8 cellular contexts compared by ENCODE assay signal in genomic region chr2:189581354-189582139, GRCh38. TPM values are rescaled to one million over a fixed set of nuclear protein-coding genes. Genes with fewer than 3 reads are reported as not detected.
DNase-seq lines count a peak whose midpoint lies in the region; ATAC-seq and TF ChIP-seq lines count a peak whose summit lies in the region.

No MANE protein-coding gene starts in this region.

- H3K9ac ChIP-seq in duodenal mucosa (ENCODE audit: low read depth in 1 of 2, low read length in 2 of 2) (peak overlapping the region; percentile 53 to 96), mesendoderm (ENCODE audit: low read length) (no peak overlapping the region)

- peak; percentile 5 for ATAC-seq in upper lobe of right lung
- ATAC-seq in HG03442 (IDR thresholded peaks at IDR 0.05; ENCODE audit: unreplicated experiment), result no peak

- no peak overlapping the region for H2BK120ac ChIP-seq in mesendoderm (ENCODE audit: low read depth, low read length)

- H3K36me3 ChIP-seq in Peyer's patch (no peaks in the 10 kb centered on the region), duodenal mucosa (ENCODE audit: control insufficient read depth in 1 of 2, insufficient read depth in 2 of 2, low read length in 2 of 2) (peaks cover 3 to 5% of the 10 kb centered on the region in 2 donors), mesendoderm (ENCODE audit: control insufficient read depth, insufficient read depth, low read length) (no peaks in the 10 kb centered on the region), upper lobe of right lung (peaks cover 14% of the 10 kb centered on the region)

- peak overlapping the region; percentile 76 to 94 (median 88) for H3K27ac ChIP-seq in Peyer's patch
- peak overlapping the region; percentile 83 for H3K27ac ChIP-seq in duodenal mucosa (ENCODE audit: low read depth, low read length)
- no peak overlapping the region for H3K27ac ChIP-seq in mesendoderm (ENCODE audit: low read depth, low read length)
- peak overlapping the region; percentile 94 for H3K27ac ChIP-seq in upper lobe of right lung

- no peak for TF ChIP-seq POLR2A in Peyer's patch (IDR thresholded peaks at IDR 0.05)

- H3K79me1 ChIP-seq in mesendoderm (ENCODE audit: low read length), result no peaks in the 10 kb centered on the region

- H3K27me3 ChIP-seq in Peyer's patch (no peaks in the 10 kb centered on the region), duodenal mucosa (ENCODE audit: control insufficient read depth in 1 of 2, insufficient read depth in 2 of 2, low read length in 2 of 2) (no peaks in the 10 kb centered on the region), mesendoderm (ENCODE audit: insufficient read depth, low read length, poor library complexity) (peaks cover 19% of the 10 kb centered on the region), upper lobe of right lung (no peaks in the 10 kb centered on the region)

- no peak overlapping the region for H4K5ac ChIP-seq in mesendoderm (ENCODE audit: low read length)

- no peaks in the 10 kb centered on the region for H3K79me2 ChIP-seq in mesendoderm (ENCODE audit: control insufficient read depth, insufficient read depth, low read length)

- H4K8ac ChIP-seq in mesendoderm (ENCODE audit: low read depth, low read length), result no peak overlapping the region

- H3K4me2 ChIP-seq in mesendoderm (ENCODE audit: low read length), result peak overlapping the region; percentile 75

- H3K9me3 ChIP-seq in Peyer's patch, result no peaks in the 10 kb centered on the region
- no peaks in the 10 kb centered on the region for H3K9me3 ChIP-seq in duodenal mucosa (ENCODE audit: control insufficient read depth in 1 of 2, low read length in 2 of 2)
- no peaks in the 10 kb centered on the region for H3K9me3 ChIP-seq in upper lobe of right lung

- peaks cover 0 to 19% (median 0%) of the 10 kb centered on the region in 4 donors for H3K4me1 ChIP-seq in Peyer's patch
- H3K4me1 ChIP-seq in duodenal mucosa (ENCODE audit: control insufficient read depth in 1 of 2, insufficient read depth in 2 of 2, low read length in 2 of 2), result peaks cover 27 to 28% of the 10 kb centered on the region in 2 donors
- H3K4me1 ChIP-seq in mesendoderm (ENCODE audit: control insufficient read depth, low read depth, low read length), result peaks cover 5% of the 10 kb centered on the region
- peaks cover 5% of the 10 kb centered on the region for H3K4me1 ChIP-seq in upper lobe of right lung

- no peak overlapping the region for H3K4ac ChIP-seq in mesendoderm (ENCODE audit: low read depth, low read length)

- peak; percentile 11 for DNase-seq in activated CD4-positive, alpha-beta T cell treated with anti-CD3 and anti-CD28 coated beads for 48 hours
- no peak for DNase-seq in activated CD4-positive, alpha-beta T cell treated with anti-CD3 and anti-CD28 coated beads for 1 hour
- DNase-seq in Peyer's patch (peak in 2 of 3 donors; percentile 53 to 61), mesendoderm (peak; percentile 68), upper lobe of right lung (no peak), NCI-H187 treated with DMSO at 0.1 percent for 48 hours (lab: John Stamatoyannopoulos, UW) (no peak)

- H3K18ac ChIP-seq in mesendoderm (ENCODE audit: low read length), result no peak overlapping the region

- no peak overlapping the region for H3K56ac ChIP-seq in mesendoderm (ENCODE audit: low read length)

- H2AK5ac ChIP-seq in mesendoderm (ENCODE audit: low read length), result no peak overlapping the region

- H3K23ac ChIP-seq in mesendoderm (ENCODE audit: low read length), result no peak overlapping the region

- H3K4me3 ChIP-seq in Peyer's patch (peak overlapping the region; percentile 51 to 71 (median 62)), duodenal mucosa (ENCODE audit: low read depth in 1 of 2, low read length in 2 of 2) (peak overlapping the region; percentile 92 to 96), mesendoderm (ENCODE audit: low read length) (no peak overlapping the region), upper lobe of right lung (peak overlapping the region; percentile 72)

- no peak for TF ChIP-seq CTCF in Peyer's patch (IDR thresholded peaks at IDR 0.05)
- no peak for TF ChIP-seq CTCF in upper lobe of right lung (IDR thresholded peaks at IDR 0.05)

- no peak overlapping the region for H2BK5ac ChIP-seq in mesendoderm (ENCODE audit: low read length)

- no peak overlapping the region for H2BK15ac ChIP-seq in mesendoderm (replicated peaks; ENCODE audit: low read depth)

- intact Hi-C loops in upper lobe of right lung (cut with DNase I), result no loop called here

- no CpG with 5 or more reads among the region's 22 CpGs for WGBS in mesendoderm (ENCODE audit: extremely low coverage, insufficient coverage, low lambda C conversion rate)

RNA-seq across cellular contexts. Expression of gene SLC40A1, which starts 1.0 kb away (rescaled TPM):
- total RNA-seq in Peyer's patch (100 to 1,000 TPM in 3 of 4 donors, 10 to 100 TPM in 1; 69.8 to 208 (median 149) TPM), upper lobe of right lung (169 TPM)
- polyA plus RNA-seq in mesendoderm (2013, experiment 1 of 2), result 0.06 TPM
- 0.08 TPM for polyA plus RNA-seq in mesendoderm (2013, experiment 2 of 2)

Comparison
In these comparisons a context has a peak if more than half of its experiments do, and no peak if none do; other contexts are left out.
1. DNase-seq: peak in activated CD4-positive, alpha-beta T cell treated with anti-CD3 and anti-CD28 coated beads for 48 hours (single experiment), Peyer's patch (2 of 3) and mesendoderm (single experiment); none in activated CD4-positive, alpha-beta T cell treated with anti-CD3 and anti-CD28 coated beads for 1 hour (single experiment), upper lobe of right lung (single experiment) and NCI-H187 treated with DMSO at 0.1 percent for 48 hours (single experiment).